ENCODE assay signal across 8 cellular contexts in the genomic region with DNA sequence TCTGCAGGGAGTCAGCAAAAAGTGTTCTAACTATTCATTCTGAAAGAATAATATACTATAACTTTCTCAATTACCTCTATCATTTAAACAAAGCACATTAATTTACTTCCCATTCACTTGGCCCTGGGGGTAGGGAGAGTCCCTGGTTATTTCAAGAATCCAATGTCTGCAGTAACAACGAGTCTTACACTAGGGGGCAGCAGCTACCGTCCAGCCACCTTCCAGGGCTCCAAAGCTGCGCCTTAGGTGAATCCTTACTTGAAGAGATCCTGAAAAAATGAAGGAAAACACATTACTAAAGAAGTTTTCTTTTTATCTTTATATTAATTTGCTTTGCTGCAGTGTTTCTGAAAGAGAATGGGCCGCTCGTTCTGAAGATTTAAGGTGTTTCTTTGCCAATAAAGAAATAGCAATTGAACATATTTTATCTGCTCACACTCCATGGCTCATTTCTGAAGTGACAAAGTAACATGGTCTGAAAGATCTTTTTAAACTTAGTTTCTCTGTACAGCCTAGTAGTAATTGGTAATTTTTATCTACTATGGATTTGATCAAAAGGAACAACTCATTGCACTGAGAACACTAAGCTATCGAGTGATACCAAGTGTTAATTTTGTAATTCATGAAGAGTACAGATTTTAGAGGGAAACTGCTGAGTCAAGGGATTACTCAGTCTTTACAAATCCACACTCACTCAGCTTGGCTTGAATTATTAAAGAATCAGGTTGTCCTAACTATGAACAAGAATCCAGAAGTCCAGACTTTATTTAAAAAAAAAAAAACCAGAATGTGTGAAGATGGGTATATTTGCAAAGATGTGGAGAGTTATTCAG. TPM values are rescaled to one million over a fixed set of nuclear protein-coding genes. Genes with fewer than 3 reads are reported as not detected.
A peak's percentile ranks its signal among the peaks of the same experiment; 100 is the strongest.
DNase-seq lines count a peak whose midpoint lies in the region; ATAC-seq, FAIRE-seq and TF ChIP-seq lines count a peak whose summit lies in the region.

No MANE protein-coding gene starts in this region.

- POLR2A ChIA-PET in endothelial cell of umbilical vein (lab: Charles Lee): no interaction called here

- peak; percentile 65 for FAIRE-seq in endothelial cell of umbilical vein (lab: Jason Lieb, UNC)

- no peaks in the 10 kb centered on the region for H3K79me2 ChIP-seq in endothelial cell of umbilical vein (ENCODE audit: control insufficient read depth, insufficient read depth, low read length)

- no peaks in the 10 kb centered on the region for H3K4me1 ChIP-seq in endothelial cell of umbilical vein (ENCODE audit: control insufficient read depth, extremely low read depth, insufficient read depth, low read length)

- no TSS peak for BruUV-seq in endothelial cell of umbilical vein (replicated peaks; lab: Mats Ljungman, UMichigan)

- TF ChIP-seq POLR2A in endothelial cell of umbilical vein (IDR thresholded peaks at IDR 0.05; ENCODE audit: low read depth, low read length): no peak

- H4K20me1 ChIP-seq in endothelial cell of umbilical vein (replicated peaks; ENCODE audit: control insufficient read depth, extremely low read depth, insufficient read depth, low read length): no peaks in the 10 kb centered on the region

- dilution Hi-C loops in endothelial cell of umbilical vein (cut with MboI; ENCODE audit: extremely low pct_ligation_motif_present, low sequenced_read_pairs): no loop called here

- H3K27me3 Mint-ChIP-seq in stimulated activated naive CD8-positive, alpha-beta T cell treated with anti-CD3 and anti-CD28 coated beads, Interleukin-15, amount 100 ng/mL, for 72 hours: peaks cover 21% of the 10 kb centered on the region

- no peaks in the 10 kb centered on the region for H3K27me3 ChIP-seq in endothelial cell of umbilical vein (ENCODE audit: control insufficient read depth in 2 of 2, insufficient read depth in 2 of 2, low read length in 2 of 2)

- no peak overlapping the region for H3K4me3 Mint-ChIP-seq in stimulated activated naive CD8-positive, alpha-beta T cell treated with anti-CD3 and anti-CD28 coated beads, Interleukin-15, amount 100 ng/mL, for 72 hours

- peak; percentile 88 to 89 for TF ChIP-seq CTCF in endothelial cell of umbilical vein (IDR thresholded peaks at IDR 0.05; ENCODE audit: extremely low read depth in 1 of 2, insufficient read depth in 1 of 2, low read depth in 1 of 2, low read length in 2 of 2)

- no peaks in the 10 kb centered on the region for H3K9me1 ChIP-seq in endothelial cell of umbilical vein (replicated peaks; ENCODE audit: control insufficient read depth, extremely low read depth, insufficient read depth, low read length)

- H3K4me1 Mint-ChIP-seq in stimulated activated naive CD8-positive, alpha-beta T cell treated with anti-CD3 and anti-CD28 coated beads, Interleukin-15, amount 100 ng/mL, for 72 hours: no peaks in the 10 kb centered on the region

- H3K9ac ChIP-seq in endothelial cell of umbilical vein (replicated peaks; ENCODE audit: extremely low read depth, insufficient read depth, low read length): no peak overlapping the region

- intact Hi-C loops in endothelial cell of umbilical vein (cut with micrococcal nuclease): loop anchor here (1.0 to 2.0 kb wide), 5 partner anchors 337 to 788 kb away; no protein-coding TSS in a partner anchor

- peak; percentile 75 for ATAC-seq in GM18870 (IDR thresholded peaks at IDR 0.05; ENCODE audit: unreplicated experiment)
- ATAC-seq in stimulated activated naive CD8-positive, alpha-beta T cell treated with anti-CD3 and anti-CD28 coated beads, Interleukin-15, amount 100 ng/mL, for 72 hours: peak; percentile 82

- H3K9me3 ChIP-seq in endothelial cell of umbilical vein (replicated peaks; ENCODE audit: control insufficient read depth, insufficient read depth, low read length): no peaks in the 10 kb centered on the region

- no peak overlapping the region for H2AFZ ChIP-seq in endothelial cell of umbilical vein (ENCODE audit: low read depth, low read length)

- CTCF ChIA-PET in endothelial cell of umbilical vein (lab: Charles Lee): interaction anchor here (0.6 to 2.5 kb wide), 25 partner anchors 9 to 918 kb away, joined by 3 to 25 read pairs (median 4); a partner anchor contains a TSS

- peak; percentile 79 for DNase-seq in AG08396 (ENCODE audit: low spot score)
- DNase-seq in HK-2 (ENCODE audit: unreplicated experiment): peak; percentile 62
- DNase-seq in NOMO-1 treated with dmso at 0.1 percent for 144 hours (lab: John Stamatoyannopoulos, UW; ENCODE audit: unreplicated experiment): peak; percentile 17
- DNase-seq in activated CD8-positive, alpha-beta memory T cell treated with anti-CD3 and anti-CD28 coated beads for 48 hours (ENCODE audit: low read depth in 2 of 3, low spot score in 2 of 3): peak in 2 of 3 experiments; percentile 12 to 16
- DNase-seq in endothelial cell of umbilical vein (ENCODE audit: low read depth, low spot score): peak; percentile 76
- DNase-seq in myocyte (ENCODE audit: low read depth): peak; percentile 79
- DNase-seq in stimulated activated naive CD8-positive, alpha-beta T cell treated with anti-CD3 and anti-CD28 coated beads, Interleukin-15, amount 100 ng/mL, for 72 hours: peak; percentile 38 to 42

- H3K4me2 ChIP-seq in endothelial cell of umbilical vein (ENCODE audit: insufficient read depth, low read length): no peak overlapping the region

- no peaks in the 10 kb centered on the region for H3K9me3 Mint-ChIP-seq in stimulated activated naive CD8-positive, alpha-beta T cell treated with anti-CD3 and anti-CD28 coated beads, Interleukin-15, amount 100 ng/mL, for 72 hours

- no peaks in the 10 kb centered on the region for H3K36me3 ChIP-seq in endothelial cell of umbilical vein (ENCODE audit: control insufficient read depth in 2 of 2, extremely low read depth in 1 of 2, insufficient read depth in 2 of 2, low read length in 2 of 2)

- H3K27ac ChIP-seq in endothelial cell of umbilical vein (ENCODE audit: insufficient read depth, low read depth, low read length): no peak overlapping the region

- H3K27ac Mint-ChIP-seq in stimulated activated naive CD8-positive, alpha-beta T cell treated with anti-CD3 and anti-CD28 coated beads, Interleukin-15, amount 100 ng/mL, for 72 hours: no peak overlapping the region

- H3K4me3 ChIP-seq in endothelial cell of umbilical vein (replicated peaks in 1 of 3; ENCODE audit: insufficient read depth in 1 of 3, low read depth in 1 of 3, low read length in 3 of 3): no peak overlapping the region

TF ChIP-seq in endothelial cell of umbilical vein, 7 proteins besides CTCF, POLR2A, EP300 and RAD21:
- TF ChIP-seq JUN (IDR thresholded peaks at IDR 0.05; ENCODE audit: borderline replicate concordance, insufficient read depth, insufficient read length, low read depth): no peak
- TF ChIP-seq EZH2 (IDR thresholded peaks at IDR 0.05; ENCODE audit: borderline replicate concordance, low read depth, low read length, severe bottlenecking): no peak
- no peak for TF ChIP-seq GATA2 (IDR thresholded peaks at IDR 0.05; ENCODE audit: insufficient read depth, insufficient read length, low read depth, low read length)
- TF ChIP-seq, protein P1, sequence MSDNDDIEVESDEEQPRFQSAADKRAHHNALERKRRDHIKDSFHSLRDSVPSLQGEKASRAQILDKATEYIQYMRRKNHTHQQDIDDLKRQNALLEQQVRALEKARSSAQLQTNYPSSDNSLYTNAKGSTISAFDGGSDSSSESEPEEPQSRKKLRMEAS (IDR thresholded peaks at IDR 0.05; ENCODE audit: insufficient read depth, insufficient read length): no peak
- TF ChIP-seq FOS (IDR thresholded peaks at IDR 0.05; ENCODE audit: borderline replicate concordance, insufficient read depth, low read length): no peak
- TF ChIP-seq POLR2AphosphoS5 (IDR thresholded peaks at IDR 0.05; ENCODE audit: insufficient read depth, low read depth, low read length): no peak
- no peak for TF ChIP-seq MYC (IDR thresholded peaks at IDR 0.05; ENCODE audit: low read depth, low read length)

RNA-seq across cellular contexts. Expression of a gene that starts 27.6 kb away (rescaled TPM):
- total RNA-seq in endothelial cell of umbilical vein: 0.07 and 0.24 TPM in 2 replicates
- polyA plus RNA-seq in endothelial cell of umbilical vein: 0.03 and 0.12 TPM in 2 replicates
- polyA plus RNA-seq in endothelial cell of umbilical vein (2011; cell fraction: cytosol; rRNA removed): 0.04 and 0.06 TPM in 2 replicates
- 0.04 TPM in 1 of 2 replicates, not detected in the other for polyA plus RNA-seq in endothelial cell of umbilical vein (2011; cell fraction: nucleus; rRNA removed)
- polyA plus RNA-seq in endothelial cell of umbilical vein (2012): 0.59 and 0.85 TPM in 2 replicates
- polyA minus RNA-seq in endothelial cell of umbilical vein: not detected in 2 replicates
- not detected for polyA minus RNA-seq in endothelial cell of umbilical vein (2011; cell fraction: cytosol; rRNA and poly(A)+ RNA removed)
- polyA minus RNA-seq in endothelial cell of umbilical vein (2011; cell fraction: nucleus; rRNA and poly(A)+ RNA removed): not detected in 2 replicates
- total RNA-seq in myocyte: 5.9 and 6.3 TPM in 2 replicates
- polyA plus RNA-seq in myocyte (2012): 14.5 TPM

Comparison
In these comparisons a context has a peak if more than half of its experiments do, and no peak if none do; other contexts are left out.
1. DNase-seq: peak in every context shown above with its lines; median percentile 79 in AG08396; 79 in myocyte; 76 in endothelial cell of umbilical vein; 62 in HK-2; 40 in stimulated activated naive CD8-positive, alpha-beta T cell treated with anti-CD3 and anti-CD28 coated beads, Interleukin-15, amount 100 ng/mL, for 72 hours; 17 in NOMO-1 treated with dmso at 0.1 percent for 144 hours; 14 in activated CD8-positive, alpha-beta memory T cell treated with anti-CD3 and anti-CD28 coated beads for 48 hours.